In the genomic region with DNA sequence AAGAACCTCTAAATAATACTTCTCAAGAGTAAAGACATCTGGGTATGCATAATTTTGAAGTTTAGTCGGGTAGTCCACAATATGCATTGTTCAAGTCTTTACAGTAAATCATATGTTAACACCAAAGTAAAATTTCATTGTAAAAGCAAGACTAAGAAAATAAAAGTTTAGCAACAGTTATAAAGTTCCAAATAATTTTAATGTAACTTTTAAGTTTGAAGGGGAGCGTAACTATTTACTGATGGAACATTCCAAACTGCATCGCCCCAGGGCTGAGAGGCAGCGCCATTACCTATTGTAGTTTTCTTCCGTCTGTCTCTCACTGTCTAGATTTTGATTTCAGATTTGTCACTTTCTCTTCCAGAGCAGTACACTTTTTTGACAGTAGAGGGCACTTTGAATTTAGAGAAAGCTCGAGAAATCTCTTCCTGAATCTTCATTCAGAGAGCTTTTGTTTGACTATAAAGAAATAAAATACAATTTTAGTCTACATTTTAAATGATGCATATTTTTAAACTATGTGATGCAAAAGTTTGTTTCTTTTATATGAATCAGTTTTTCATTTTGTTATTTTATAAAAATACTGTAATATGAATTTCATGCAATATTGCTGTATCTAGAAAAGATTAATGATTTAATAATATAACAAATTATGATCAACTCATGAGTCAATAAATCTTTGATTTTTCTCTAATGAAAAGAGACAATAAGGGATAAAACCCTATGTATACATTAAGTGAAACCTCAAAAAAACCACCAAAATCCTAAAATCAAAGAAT, we compare ENCODE assay signal across 10 cellular contexts.
A peak's percentile ranks its signal among the peaks of the same experiment; 100 is the strongest.
DNase-seq lines count a peak whose midpoint lies in the region; FAIRE-seq and TF ChIP-seq lines count a peak whose summit lies in the region.
"Had no signal": no experiment of that assay in that cellular context is flagged by ENCODE, and none has a peak within 500 bp of the region (broad histone marks: within the 10 kb centered on the region; RNA-seq: fewer than 3 reads in every experiment).

No MANE protein-coding gene starts in this region.

- no peak overlapping the region for H3K18ac ChIP-seq in H9 (ENCODE audit: insufficient read length, low read depth, low read length)

- H2BK120ac ChIP-seq in H9 (ENCODE audit: low read depth, low read length, poor library complexity, severe bottlenecking) = no peak overlapping the region

- H3K23me2 ChIP-seq in H9 (ENCODE audit: insufficient read length, low read depth, low read length, poor library complexity, severe bottlenecking) = no peaks in the 10 kb centered on the region

- H3K9ac ChIP-seq in H9 (ENCODE audit: extremely low read depth, insufficient read length, low read length) = no peak overlapping the region
- no peak overlapping the region for H3K9ac ChIP-seq in parathyroid adenoma
- H3K9ac ChIP-seq: BLaER1 had no signal

- no peaks in the 10 kb centered on the region for H3K9me3 Mint-ChIP-seq in H9
- H3K9me3 Mint-ChIP-seq: stimulated activated naive B cell treated with anti-CD40 and anti-IgM and Interleukin-4, amounts not matched to agents 10 μg/mL and 1 μg/mL and 100 μg/mL, for 72 hours had no signal

- no peak overlapping the region for H3K4me3 ChIP-seq in parathyroid adenoma (ENCODE audit: low read depth, low read length)
- H3K4me3 ChIP-seq: BLaER1 had no signal

- no peak overlapping the region for H2BK5ac ChIP-seq in H9 (ENCODE audit: insufficient read length, low read length)

- H2AFZ ChIP-seq in H9 (ENCODE audit: low read length) = no peak overlapping the region
- peak overlapping the region; percentile 12 for H2AFZ ChIP-seq in parathyroid adenoma

- peaks cover 8% of the 10 kb centered on the region for H3K27me3 Mint-ChIP-seq in H9 (ENCODE audit: low read depth)
- H3K27me3 Mint-ChIP-seq: stimulated activated naive B cell treated with anti-CD40 and anti-IgM and Interleukin-4, amounts not matched to agents 10 μg/mL and 1 μg/mL and 100 μg/mL, for 72 hours had no signal

- no peak for TF ChIP-seq POLR2A in erythroblast (IDR thresholded peaks at IDR 0.05; ENCODE audit: low read length)

- H3K4ac ChIP-seq in H9 (ENCODE audit: low read depth, low read length) = no peak overlapping the region

- no peak overlapping the region for H3K27ac Mint-ChIP-seq in H9
- H3K27ac Mint-ChIP-seq: stimulated activated naive B cell treated with anti-CD40 and anti-IgM and Interleukin-4, amounts not matched to agents 10 μg/mL and 1 μg/mL and 100 μg/mL, for 72 hours had no signal

- no peaks in the 10 kb centered on the region for H4K20me1 ChIP-seq in H9 (ENCODE audit: control insufficient read depth, insufficient read depth, insufficient read length)
- H4K20me1 ChIP-seq: BLaER1 had no signal

- no peak overlapping the region for H4K91ac ChIP-seq in H9 (ENCODE audit: insufficient read length, low read depth, low read length)

- TF ChIP-seq CTCF in H9 (conservative IDR thresholded peaks at IDR 0.05) (peak; percentile 77), LNCAP (IDR thresholded peaks at IDR 0.05) (peak; percentile 76), parathyroid adenoma (IDR thresholded peaks at IDR 0.05) (peak; percentile 79)

- H3K4me3 Mint-ChIP-seq in H9 = no peak overlapping the region
- H3K4me3 Mint-ChIP-seq: stimulated activated naive B cell treated with anti-CD40 and anti-IgM and Interleukin-4, amounts not matched to agents 10 μg/mL and 1 μg/mL and 100 μg/mL, for 72 hours had no signal

- H2BK12ac ChIP-seq in H9 (ENCODE audit: insufficient read length, low read depth, low read length) = no peak overlapping the region

- H4K5ac ChIP-seq in H9 (ENCODE audit: insufficient read length, low read depth, low read length) = no peak overlapping the region

- H3K14ac ChIP-seq in H9 (ENCODE audit: insufficient read depth, low read length) = no peak overlapping the region

- no peak overlapping the region for H2AK5ac ChIP-seq in H9 (ENCODE audit: insufficient read length, low read length)

- H3K9me3 ChIP-seq in H9 (ENCODE audit: control insufficient read depth, low read depth, low read length) (no peaks in the 10 kb centered on the region), parathyroid adenoma (ENCODE audit: control insufficient read depth, low read length) (no peaks in the 10 kb centered on the region)

- H3T11ph ChIP-seq in H9 (ENCODE audit: low read length) = no peak overlapping the region

- H3K23ac ChIP-seq in H9 (ENCODE audit: insufficient read length, low read depth, low read length) = no peak overlapping the region

- no peak overlapping the region for H4K8ac ChIP-seq in H9 (replicated peaks; ENCODE audit: insufficient read length, low read depth, low read length)

- no peaks in the 10 kb centered on the region for H3K79me2 ChIP-seq in H9 (ENCODE audit: insufficient read depth, low read length)
- H3K79me2 ChIP-seq in parathyroid adenoma = no peaks in the 10 kb centered on the region

- no peak overlapping the region for H3K27ac ChIP-seq in H9 (ENCODE audit: insufficient read length, low read depth, low read length)
- no peak overlapping the region for H3K27ac ChIP-seq in parathyroid adenoma
- H3K27ac ChIP-seq: BLaER1 had no signal

- H3K56ac ChIP-seq in H9 (ENCODE audit: insufficient read length, low read depth, low read length) = no peak overlapping the region

- no CpG with 5 or more reads among the region's 6 CpGs for whole genome bisulfite sequencing in H9 (ENCODE audit: extremely low coverage, insufficient read length, low lambda C conversion rate)

- H3K36me3 Mint-ChIP-seq in H9 (ENCODE audit: insufficient read depth in 1 of 3, low read depth in 3 of 3) = no peaks in the 10 kb centered on the region
- H3K36me3 Mint-ChIP-seq: stimulated activated naive B cell treated with anti-CD40 and anti-IgM and Interleukin-4, amounts not matched to agents 10 μg/mL and 1 μg/mL and 100 μg/mL, for 72 hours had no signal

- DNase-seq in DMS79 treated with DMSO at 0.1 percent for 48 hours (lab: John Stamatoyannopoulos, UW) = peak; percentile 14
- DNase-seq in DMS79 (lab: John Stamatoyannopoulos, UW) = no peak
- DNase-seq in H9 = no peak
- DNase-seq in RCC 7860 (ENCODE audit: low spot score) = peak; percentile 78
- DNase-seq in erythroblast (lab: John Stamatoyannopoulos, UW) = peak; percentile 14 to 49
- DNase-seq in stimulated activated naive CD4-positive, alpha-beta T cell (lab: John Stamatoyannopoulos, UW) = no peak
- DNase-seq: stimulated activated naive B cell treated with anti-CD40 and anti-IgM and Interleukin-4, amounts not matched to agents 10 μg/mL and 1 μg/mL and 100 μg/mL, for 72 hours had no signal

- H3K4me1 ChIP-seq in H9 (ENCODE audit: insufficient read depth, low read length) (no peaks in the 10 kb centered on the region; the same call in 1 of the 2 replicates), parathyroid adenoma (no peaks in the 10 kb centered on the region)

- H3K36me3 ChIP-seq in parathyroid adenoma (ENCODE audit: control insufficient read depth, insufficient read depth, low read length) = no peaks in the 10 kb centered on the region
- H3K36me3 ChIP-seq: BLaER1 had no signal

- H3K4me1 Mint-ChIP-seq in H9 = peaks cover 29 to 38% of the 10 kb centered on the region in 2 experiments

- H2BK20ac ChIP-seq in H9 (ENCODE audit: low read depth, low read length, poor library complexity, severe bottlenecking) = no peak overlapping the region

- H2BK15ac ChIP-seq in H9 (ENCODE audit: low read depth, low read length) = no peak overlapping the region

- H3K79me1 ChIP-seq in H9 (ENCODE audit: insufficient read depth, low read depth, low read length, poor library complexity, severe bottlenecking) = no peaks in the 10 kb centered on the region

- no peaks in the 10 kb centered on the region for H3K27me3 ChIP-seq in H9 (ENCODE audit: insufficient read depth, low read length)
- no peaks in the 10 kb centered on the region for H3K27me3 ChIP-seq in parathyroid adenoma (ENCODE audit: control insufficient read depth, insufficient read depth, low read length)
- H3K27me3 ChIP-seq: BLaER1 had no signal

- H3K4me2 ChIP-seq in H9 (ENCODE audit: insufficient read depth, insufficient read length, low read length) = no peak overlapping the region
- H3K4me2 ChIP-seq in parathyroid adenoma (ENCODE audit: low read length) = peak overlapping the region; percentile 2
- H3K4me2 ChIP-seq: BLaER1 had no signal

- peak; percentile 96 for FAIRE-seq in RCC 7860 (lab: Jason Lieb, UNC)

Comparison
In these comparisons a context has a peak if more than half of its experiments do, and no peak if none do; other contexts are left out.
1. DNase-seq: peak in DMS79 treated with DMSO at 0.1 percent for 48 hours (single experiment), RCC 7860 (single experiment) and erythroblast (2 of 2); none in DMS79 (single experiment), H9 (single experiment) and stimulated activated naive CD4-positive, alpha-beta T cell (0 of 6).
2. Peak in every context shown above with its lines, with median percentiles within 50 percentile points of each other: CTCF ChIP-seq.